In genomic region chr15:70120109-70120508, GRCh38 we compare ENCODE assay signal across 21 cellular contexts.
"Had no signal": no experiment of that assay in that cellular context is flagged by ENCODE, and none has a peak within 500 bp of the region (broad histone marks: within the 10 kb centered on the region; RNA-seq: fewer than 3 reads in every experiment).

No MANE protein-coding gene starts in this region.

- H3K27me3 ChIP-seq: SJSA1 had no signal

- H3K4me3 ChIP-seq: K562, SJSA1, SK-N-MC had no signal

- H3K36me3 ChIP-seq: SJSA1 had no signal

- H3K9me3 ChIP-seq: SJSA1 had no signal

- H3K9ac ChIP-seq: KMS-11 had no signal

- H3K4me1 ChIP-seq: SJSA1 had no signal

- DNase-seq: Kasumi-1, MM.1S, NCI-H1092, NCI-H1436, NCI-H187, NCI-H2029, NCI-H2081 treated with DMSO at 0.1 percent for 48 hours, NCI-H226, NCI-H446, NCI-H510A, NCI-H524 treated with DMSO at 0.1 percent for 48 hours, NCI-H69, NCI-H774, Right ventricle myocardium superior, RPMI8226, SIG-M5 had no signal

- H3K4me2 ChIP-seq: KMS-11 had no signal

- FAIRE-seq: K562, RCC 7860 had no signal

- H3K27ac ChIP-seq: KMS-11, SJSA1, SK-N-MC had no signal
